10 cellular contexts compared by ENCODE assay signal in genomic region chr9:110583237-110583636, GRCh38. TPM values are rescaled to one million over a fixed set of nuclear protein-coding genes. Genes with fewer than 3 reads are reported as not detected.
A peak's percentile ranks its signal among the peaks of the same experiment; 100 is the strongest.
DNase-seq lines count a peak whose midpoint lies in the region; FAIRE-seq and TF ChIP-seq lines count a peak whose summit lies in the region.
"Had no signal": no experiment of that assay in that cellular context is flagged by ENCODE, and none has a peak within 500 bp of the region (broad histone marks: within the 10 kb centered on the region; RNA-seq: fewer than 3 reads in every experiment).

No MANE protein-coding gene starts in this region.

- H3K4me3 Mint-ChIP-seq in activated naive CD8-positive, alpha-beta T cell treated with anti-CD3 and anti-CD28 coated beads for 36 hours: no peak overlapping the region

- peaks cover 33% of the 10 kb centered on the region for H3K27me3 Mint-ChIP-seq in activated naive CD8-positive, alpha-beta T cell treated with anti-CD3 and anti-CD28 coated beads for 36 hours

- DNase-seq in D721Med (ENCODE audit: insufficient read length, low spot score) (no peak), amniotic epithelial cell (ENCODE audit: low read depth) (peak; percentile 64), midbrain (lab: John Stamatoyannopoulos, UW) (peak; percentile 33), NCI-H345 (lab: John Stamatoyannopoulos, UW) (no peak), COR-L47 (lab: John Stamatoyannopoulos, UW) (no peak)
- no peak for DNase-seq in activated naive CD8-positive, alpha-beta T cell treated with anti-CD3 and anti-CD28 coated beads for 36 hours
- DNase-seq: hippocampal formation had no signal

- peak; percentile 15 for TF ChIP-seq CTCF in D721Med (IDR thresholded peaks at IDR 0.05; ENCODE audit: insufficient read depth, missing control alignments)
- peak; percentile 26; the same call in 1 of the 2 replicates for TF ChIP-seq CTCF in LNCAP (IDR thresholded peaks at IDR 0.05)

- peaks cover 10% of the 10 kb centered on the region for H3K9me3 Mint-ChIP-seq in activated naive CD8-positive, alpha-beta T cell treated with anti-CD3 and anti-CD28 coated beads for 36 hours

- FAIRE-seq in D721Med (lab: Jason Lieb, UNC): no peak

- no peak overlapping the region for H3K27ac Mint-ChIP-seq in activated naive CD8-positive, alpha-beta T cell treated with anti-CD3 and anti-CD28 coated beads for 36 hours

- H3K36me3 Mint-ChIP-seq in activated naive CD8-positive, alpha-beta T cell treated with anti-CD3 and anti-CD28 coated beads for 36 hours: no peaks in the 10 kb centered on the region

- peaks cover 2% of the 10 kb centered on the region for H3K4me1 Mint-ChIP-seq in activated naive CD8-positive, alpha-beta T cell treated with anti-CD3 and anti-CD28 coated beads for 36 hours

RNA-seq across cellular contexts. Expression of gene SVEP1, which starts 3.7 kb away (rescaled TPM):
- total RNA-seq in activated naive CD8-positive, alpha-beta T cell treated with anti-CD3 and anti-CD28 coated beads for 36 hours: not detected
- total RNA-seq: HT-29, OCI-LY7 had no signal

Comparison
In these comparisons a context has a peak if more than half of its experiments do, and no peak if none do; other contexts are left out.
1. DNase-seq: peak in amniotic epithelial cell (single experiment) and midbrain (single experiment); none in D721Med (single experiment), activated naive CD8-positive, alpha-beta T cell treated with anti-CD3 and anti-CD28 coated beads for 36 hours (single experiment), NCI-H345 (single experiment) and COR-L47 (single experiment).